ENCODE assay signal across 20 cellular contexts in genomic region chrX:26788402-26788998, GRCh38.
"Had no signal": no experiment of that assay in that cellular context is flagged by ENCODE, and none has a peak within 500 bp of the region (broad histone marks: within the 10 kb centered on the region; RNA-seq: fewer than 3 reads in every experiment).

No MANE protein-coding gene starts in this region.

- H3K27me3 Mint-ChIP-seq: activated CD4-positive, alpha-beta memory T cell treated with anti-CD3 and anti-CD28 coated beads for 36 hours; activated naive CD8-positive, alpha-beta T cell treated with anti-CD3 and anti-CD28 coated beads, Interleukin-2, amount 10 ng/mL, durations not matched to agents 7 days and 5 days; effector memory CD8-positive, alpha-beta T cell; stimulated activated naive CD8-positive, alpha-beta T cell treated with anti-CD3 and anti-CD28 coated beads, Interleukin-15, amount 100 ng/mL, for 72 hours had no signal

- H3K4me1 Mint-ChIP-seq: activated naive CD8-positive, alpha-beta T cell treated with anti-CD3 and anti-CD28 coated beads, Interleukin-2, amount 10 ng/mL, durations not matched to agents 7 days and 5 days; neural crest cell; stimulated activated naive CD8-positive, alpha-beta T cell treated with anti-CD3 and anti-CD28 coated beads, Interleukin-15, amount 100 ng/mL, for 72 hours had no signal

- H3K4me1 ChIP-seq: heart left ventricle, testis, upper lobe of right lung had no signal

- H3K9me3 Mint-ChIP-seq: activated CD4-positive, alpha-beta memory T cell treated with anti-CD3 and anti-CD28 coated beads for 36 hours; activated naive CD8-positive, alpha-beta T cell treated with anti-CD3 and anti-CD28 coated beads, Interleukin-2, amount 10 ng/mL, durations not matched to agents 7 days and 5 days; activated T-cell treated with anti-CD3 and anti-CD28 coated beads, Interleukin-2, amount 50 U/mL, for 4 hours; neural crest cell; stimulated activated naive CD8-positive, alpha-beta T cell treated with anti-CD3 and anti-CD28 coated beads, Interleukin-15, amount 100 ng/mL, for 72 hours had no signal

- H3K9me3 ChIP-seq: heart left ventricle, testis, upper lobe of right lung had no signal

- H3K4me3 ChIP-seq: coronary artery, heart left ventricle, testis, upper lobe of right lung had no signal

- DNase-seq: activated CD4-positive, alpha-beta memory T cell treated with anti-CD3 and anti-CD28 coated beads for 36 hours; activated CD4-positive, CD25-positive, alpha-beta regulatory T cell treated with anti-CD3 and anti-CD28 coated beads, Interleukin-2, amount 50 U/mL, for 72 hours; activated effector memory CD4-positive, alpha-beta T cell treated with anti-CD3 and anti-CD28 coated beads, Interleukin-2, amount 50 U/mL, for 16 hours; activated naive CD8-positive, alpha-beta T cell treated with anti-CD3 and anti-CD28 coated beads, Interleukin-2, amount 10 ng/mL, durations not matched to agents 7 days and 5 days; activated T-cell treated with anti-CD3 and anti-CD28 coated beads, Interleukin-2, amount 50 U/mL, for 4 hours; aorta; caudate nucleus; effector memory CD8-positive, alpha-beta T cell; heart left ventricle; islet precursor cell; stimulated activated CD4-positive, alpha-beta T cell treated with anti-CD3 and anti-CD28 coated beads, Interleukin-15, amount 100 ng/mL, for 24 hours; stimulated activated CD4-positive, alpha-beta T cell treated with anti-CD3 and anti-CD28 coated beads, Interleukin-4, amount 100 ng/mL, for 4 hours; stimulated activated naive CD8-positive, alpha-beta T cell treated with anti-CD3 and anti-CD28 coated beads, Interleukin-15, amount 100 ng/mL, for 72 hours; T-helper 9 cell; testis; upper lobe of right lung had no signal

- H3K36me3 Mint-ChIP-seq: activated CD4-positive, alpha-beta memory T cell treated with anti-CD3 and anti-CD28 coated beads for 36 hours; activated naive CD8-positive, alpha-beta T cell treated with anti-CD3 and anti-CD28 coated beads, Interleukin-2, amount 10 ng/mL, durations not matched to agents 7 days and 5 days; mesothelial cell of epicardium had no signal

- H3K4me3 Mint-ChIP-seq: activated CD4-positive, alpha-beta memory T cell treated with anti-CD3 and anti-CD28 coated beads for 36 hours; activated naive CD8-positive, alpha-beta T cell treated with anti-CD3 and anti-CD28 coated beads, Interleukin-2, amount 10 ng/mL, durations not matched to agents 7 days and 5 days; activated T-cell treated with anti-CD3 and anti-CD28 coated beads, Interleukin-2, amount 50 U/mL, for 4 hours; effector memory CD8-positive, alpha-beta T cell; mesothelial cell of epicardium; neural crest cell; stimulated activated naive CD8-positive, alpha-beta T cell treated with anti-CD3 and anti-CD28 coated beads, Interleukin-15, amount 100 ng/mL, for 72 hours had no signal

- H3K27me3 ChIP-seq: heart left ventricle, testis, upper lobe of right lung had no signal

- ATAC-seq: activated T-cell treated with anti-CD3 and anti-CD28 coated beads, Interleukin-2, amount 50 U/mL, for 4 hours; effector memory CD8-positive, alpha-beta T cell; esophagus mucosa; heart left ventricle; stimulated activated naive CD8-positive, alpha-beta T cell treated with anti-CD3 and anti-CD28 coated beads, Interleukin-15, amount 100 ng/mL, for 72 hours; upper lobe of right lung had no signal

- H3K36me3 ChIP-seq: heart left ventricle, upper lobe of right lung had no signal

- H3K27ac Mint-ChIP-seq: activated CD4-positive, alpha-beta memory T cell treated with anti-CD3 and anti-CD28 coated beads for 36 hours; activated naive CD8-positive, alpha-beta T cell treated with anti-CD3 and anti-CD28 coated beads, Interleukin-2, amount 10 ng/mL, durations not matched to agents 7 days and 5 days; effector memory CD8-positive, alpha-beta T cell; mesothelial cell of epicardium had no signal

- H3K27ac ChIP-seq: coronary artery, heart left ventricle, testis, upper lobe of right lung had no signal
